Comparison of ENCODE assay signal across 6 cellular contexts in the genomic region with DNA sequence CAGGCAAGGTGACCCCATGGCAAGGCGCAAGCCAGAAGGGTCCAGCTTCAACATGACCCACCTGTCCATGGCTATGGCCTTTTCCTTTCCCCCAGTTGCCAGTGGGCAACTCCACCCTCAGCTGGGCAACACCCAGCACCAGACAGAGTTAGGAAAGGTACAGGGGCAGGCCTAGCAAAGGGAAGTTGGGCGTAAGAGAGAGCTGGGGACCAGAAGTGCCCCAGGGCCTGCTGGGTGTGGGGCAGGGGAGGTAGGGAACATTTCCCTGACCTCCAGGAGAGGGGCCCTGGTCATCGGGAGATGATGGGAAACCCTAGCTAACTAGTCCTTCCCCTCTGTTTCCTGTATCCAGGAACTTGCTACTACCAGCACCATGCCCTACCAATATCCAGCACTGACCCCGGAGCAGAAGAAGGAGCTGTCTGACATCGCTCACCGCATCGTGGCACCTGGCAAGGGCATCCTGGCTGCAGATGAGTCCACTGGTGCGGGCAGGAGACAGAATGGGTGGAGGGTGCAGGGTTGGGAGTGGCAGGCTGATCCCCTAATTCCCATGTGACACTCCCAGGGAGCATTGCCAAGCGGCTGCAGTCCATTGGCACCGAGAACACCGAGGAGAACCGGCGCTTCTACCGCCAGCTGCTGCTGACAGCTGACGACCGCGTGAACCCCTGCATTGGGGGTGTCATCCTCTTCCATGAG. TPM values are rescaled to one million over a fixed set of nuclear protein-coding genes. Genes with fewer than 3 reads are reported as not detected.
A peak's percentile ranks its signal among the peaks of the same experiment; 100 is the strongest.
DNase-seq lines count a peak whose midpoint lies in the region; ATAC-seq and TF ChIP-seq lines count a peak whose summit lies in the region.

No MANE protein-coding gene starts in this region.

- H3K27me3 ChIP-seq in Caco-2 (replicated peaks; ENCODE audit: control insufficient read depth, insufficient read depth, low read length): no peaks in the 10 kb centered on the region

- H3K4me3 Mint-ChIP-seq in Caco-2 (ENCODE audit: unreplicated experiment): peak overlapping the region; percentile 95
- H3K4me3 Mint-ChIP-seq in activated naive CD8-positive, alpha-beta T cell: peak overlapping the region; percentile 100
- peak overlapping the region; percentile 87 for H3K4me3 Mint-ChIP-seq in mesothelial cell of epicardium

- H3K36me3 Mint-ChIP-seq in Caco-2 (ENCODE audit: insufficient read depth, unreplicated experiment) (peaks cover 81% of the 10 kb centered on the region), mesothelial cell of epicardium (peaks cover 28% of the 10 kb centered on the region)
- peaks cover under 1% of the 10 kb centered on the region for H3K36me3 Mint-ChIP-seq in activated naive CD8-positive, alpha-beta T cell

- H3K9me3 ChIP-seq in Caco-2: no peaks in the 10 kb centered on the region

- peak overlapping the region; percentile 98 for H3K4me3 ChIP-seq in Caco-2 (ENCODE audit: low read depth, low read length)

- H3K4me1 ChIP-seq in Caco-2: peaks cover 8% of the 10 kb centered on the region; the same call in 1 of the 2 replicates

- H3K27me3 Mint-ChIP-seq in Caco-2 (ENCODE audit: insufficient read depth, unreplicated experiment): no peaks in the 10 kb centered on the region
- H3K27me3 Mint-ChIP-seq in activated naive CD8-positive, alpha-beta T cell: no peaks in the 10 kb centered on the region
- no peaks in the 10 kb centered on the region for H3K27me3 Mint-ChIP-seq in mesothelial cell of epicardium (ENCODE audit: low read depth)

- no peak for ATAC-seq in HG03442 (IDR thresholded peaks at IDR 0.05; ENCODE audit: unreplicated experiment)

- TF ChIP-seq CTCF in Caco-2 (IDR thresholded peaks at IDR 0.05; ENCODE audit: insufficient read depth in 1 of 2, low read depth in 1 of 2, low read length in 1 of 2, severe bottlenecking in 1 of 2, unreplicated experiment in 1 of 2) (no peak), mesothelial cell of epicardium (IDR thresholded peaks at IDR 0.05; ENCODE audit: unreplicated experiment) (no peak)

- no TSS peak for BruUV-seq in Caco-2 (replicated peaks; lab: Mats Ljungman, UMichigan)

- peaks cover 15% of the 10 kb centered on the region for H3K36me3 ChIP-seq in Caco-2 (ENCODE audit: control insufficient read depth, insufficient read depth, low read length)

- POLR2A ChIA-PET in Caco-2 (lab: Charles Lee): interaction anchor here (1.8 kb wide), 1 partner anchor 304 kb away, joined by 13 read pairs; a partner anchor contains a TSS

- H3K27ac Mint-ChIP-seq in Caco-2 (ENCODE audit: unreplicated experiment) (peak overlapping the region; percentile 97), mesothelial cell of epicardium (peak overlapping the region; percentile 99)
- peak overlapping the region; percentile 97 for H3K27ac Mint-ChIP-seq in activated naive CD8-positive, alpha-beta T cell

- intact Hi-C loops in Caco-2 (cut with micrococcal nuclease; ENCODE audit: unreplicated experiment): loop anchor here (5.0 to 10.0 kb wide), 2 partner anchors 338 to 1095 kb away; a partner anchor contains a TSS

- DNase-seq in Caco-2 (no peak), mesothelial cell of epicardium (ENCODE audit: low spot score in 2 of 2, unreplicated experiment in 2 of 2) (no peak), NCI-H1930 (lab: John Stamatoyannopoulos, UW) (no peak), foreskin melanocyte (no peak)

- H3K4me1 Mint-ChIP-seq in Caco-2 (ENCODE audit: low read depth, unreplicated experiment): peaks cover 19% of the 10 kb centered on the region
- H3K4me1 Mint-ChIP-seq in activated naive CD8-positive, alpha-beta T cell (ENCODE audit: low read depth): peaks cover 38% of the 10 kb centered on the region
- H3K4me1 Mint-ChIP-seq in mesothelial cell of epicardium: peaks cover 43% of the 10 kb centered on the region

- no peaks in the 10 kb centered on the region for H3K9me3 Mint-ChIP-seq in Caco-2 (ENCODE audit: unreplicated experiment)
- H3K9me3 Mint-ChIP-seq in activated naive CD8-positive, alpha-beta T cell (ENCODE audit: low read depth): no peaks in the 10 kb centered on the region
- H3K9me3 Mint-ChIP-seq in mesothelial cell of epicardium: no peaks in the 10 kb centered on the region

- CTCF ChIA-PET in Caco-2 (lab: Charles Lee): interaction anchor here (1.1 kb wide), 1 partner anchor 25 kb away, joined by 3 read pairs; a partner anchor contains a TSS

RNA-seq across cellular contexts. Expression of a gene that starts 1.5 kb away (rescaled TPM):
- total RNA-seq in Caco-2 (2022) (675 and 802 TPM in 2 replicates), mesothelial cell of epicardium (613 to 624 TPM (median 618 TPM) in 3 replicates)

RNA-seq across cellular contexts. Expression of a gene that starts 8.8 kb away (rescaled TPM):
- total RNA-seq in Caco-2 (2022): 130 and 134 TPM in 2 replicates
- total RNA-seq in mesothelial cell of epicardium: 102 to 107 TPM (median 105 TPM) in 3 replicates

RNA-seq across cellular contexts. Expression of a gene that starts 24.7 kb away (rescaled TPM):
- total RNA-seq in Caco-2 (2022) (1.1 and 1.6 TPM in 2 replicates), mesothelial cell of epicardium (2.3 to 2.7 TPM (median 2.4 TPM) in 3 replicates)

RNA-seq across cellular contexts. Expression of a gene that starts 29.0 kb away (rescaled TPM):
- total RNA-seq in Caco-2 (2022) (24.4 and 26.3 TPM in 2 replicates), mesothelial cell of epicardium (34.5 to 45.0 TPM (median 36.9 TPM) in 3 replicates)

RNA-seq across cellular contexts. Expression of a gene that starts 36.0 kb away (rescaled TPM):
- total RNA-seq in Caco-2 (2022): 0.48 and 0.60 TPM in 2 replicates
- total RNA-seq in mesothelial cell of epicardium: 0.55 to 1.1 TPM (median 0.72 TPM) in 3 replicates
